1 cellular context compared by ENCODE assay signal in genomic region chr17:40472733-40473452, GRCh38.
TF ChIP-seq lines count a peak whose summit lies in the region.

No MANE protein-coding gene starts in this region.

TF ChIP-seq in HEK293, 187 proteins besides CTCF, POLR2A, EP300 and RAD21 (continued from another document):
- no peak for TF ChIP-seq ZNF677 (tag by site-specific recombination; IDR thresholded peaks at IDR 0.05)
- 0 out of 2 replicates have a peak, but pooled peaks have one; percentile 30 for TF ChIP-seq KLF9 (tag by site-specific recombination; IDR thresholded peaks at IDR 0.05; ENCODE audit: low read depth)
- TF ChIP-seq PRDM1 (tag by site-specific recombination; IDR thresholded peaks at IDR 0.05): no peak
